In genomic region chr4:39341075-39341725, GRCh38 we compare ENCODE assay signal across 21 cellular contexts. TPM values are rescaled to one million over a fixed set of nuclear protein-coding genes. Genes with fewer than 3 reads are reported as not detected.
A peak's percentile ranks its signal among the peaks of the same experiment; 100 is the strongest.
DNase-seq lines count a peak whose midpoint lies in the region; ATAC-seq, FAIRE-seq and TF ChIP-seq lines count a peak whose summit lies in the region.
"Had no signal": no experiment of that assay in that cellular context is flagged by ENCODE, and none has a peak within 500 bp of the region (broad histone marks: within the 10 kb centered on the region; RNA-seq: fewer than 3 reads in every experiment).

No MANE protein-coding gene starts in this region.

- POLR2A ChIA-PET in PC-3 (lab: Charles Lee; ENCODE audit: unreplicated experiment): no interaction called here

- CTCF ChIA-PET in Calu3 (lab: Charles Lee): no interaction called here
- CTCF ChIA-PET in PC-3 (lab: Charles Lee): interaction anchor here (0.7 kb wide), 1 partner anchor 425 kb away, joined by 3 read pairs; no protein-coding TSS in a partner anchor

- H3K9me3 ChIP-seq in PC-3 (ENCODE audit: low read length): no peaks in the 10 kb centered on the region
- H3K9me3 ChIP-seq in right lobe of liver: no peaks in the 10 kb centered on the region
- H3K9me3 ChIP-seq: BLaER1 treated with 17β-estradiol and CSF1 and Interleukin-3, amounts not matched to agents 10 nM and 100 nM; colonic mucosa; prostate gland; stomach had no signal

- DNase-seq in Calu3 (no peak), GM18507 (ENCODE audit: extremely low spot score, insufficient read length, low read depth) (no peak), PC-3 (no peak), right lobe of liver (peak; percentile 51 to 78 (median 73)), hypothalamus (lab: John Stamatoyannopoulos, UW) (no peak)
- DNase-seq: activated CD4-positive, CD25-positive, alpha-beta regulatory T cell treated with anti-CD3 and anti-CD28 coated beads, Interleukin-2, amount 50 U/mL, for 72 hours; aorta; colonic mucosa; erythroblast; glutamatergic neuron; HCEC 1CT; IMR-90; NCI-H526 treated with DMSO at 0.1 percent for 48 hours; stomach had no signal

- 27% methylated on average over 8 of the region's 8 CpGs for WGBS in right lobe of liver (ENCODE audit: insufficient coverage, low coverage, low lambda C conversion rate, missing lambda C conversion rate)

- no peak overlapping the region for H3K4me2 ChIP-seq in PC-3 (ENCODE audit: low read length)

- no peak for TF ChIP-seq CTCF in Calu3 (IDR thresholded peaks at IDR 0.05; ENCODE audit: unreplicated experiment)
- TF ChIP-seq CTCF in PC-3 (conservative IDR thresholded peaks at IDR 0.05; ENCODE audit: low read depth, low read length): no peak
- TF ChIP-seq CTCF in right lobe of liver (IDR thresholded peaks at IDR 0.05): no peak

- no peak overlapping the region for H3K4me3 Mint-ChIP-seq in Calu3 (ENCODE audit: low read depth, unreplicated experiment)
- H3K4me3 Mint-ChIP-seq: T-helper 1 cell treated with Interleukin-12 subunit alpha and Interleukin-12 subunit beta and Interleukin-4 antibody, amounts not matched to agents 30 μg/mL and 1 μg/mL, for 36 hours had no signal

- H3K27ac ChIP-seq in PC-3 (ENCODE audit: low read length): no peak overlapping the region
- H3K27ac ChIP-seq in right lobe of liver: peak overlapping the region; percentile 53 to 88 (median 76)
- H3K27ac ChIP-seq: BLaER1 treated with 17β-estradiol and CSF1 and Interleukin-3, amounts not matched to agents 10 nM and 100 nM; colonic mucosa; prostate gland had no signal

- H3K36me3 Mint-ChIP-seq in Calu3 (ENCODE audit: insufficient read depth, unreplicated experiment): no peaks in the 10 kb centered on the region

- no peak for ATAC-seq in PC-3
- peak; percentile 89 to 93 (median 92) for ATAC-seq in right lobe of liver
- ATAC-seq in GM18858 (IDR thresholded peaks at IDR 0.05; ENCODE audit: unreplicated experiment): no peak
- no peak for ATAC-seq in HG02884 (IDR thresholded peaks at IDR 0.05; ENCODE audit: unreplicated experiment)
- no peak for ATAC-seq in HG02588 (IDR thresholded peaks at IDR 0.05; ENCODE audit: unreplicated experiment)

- H3K4me3 ChIP-seq in PC-3 (ENCODE audit: low read length) (no peak overlapping the region), right lobe of liver (no peak overlapping the region)
- H3K4me3 ChIP-seq: BLaER1 treated with 17β-estradiol and CSF1 and Interleukin-3, amounts not matched to agents 10 nM and 100 nM; colonic mucosa; prostate gland; stomach had no signal

- H3K9ac ChIP-seq in PC-3 (ENCODE audit: low read length): no peak overlapping the region
- H3K9ac ChIP-seq: BLaER1 treated with 17β-estradiol and CSF1 and Interleukin-3, amounts not matched to agents 10 nM and 100 nM had no signal

- H3K9me3 Mint-ChIP-seq in Calu3 (ENCODE audit: low read depth, unreplicated experiment): no peaks in the 10 kb centered on the region
- H3K9me3 Mint-ChIP-seq: T-helper 1 cell treated with Interleukin-12 subunit alpha and Interleukin-12 subunit beta and Interleukin-4 antibody, amounts not matched to agents 30 μg/mL and 1 μg/mL, for 36 hours had no signal

- intact Hi-C loops in Calu3 (cut with micrococcal nuclease; ENCODE audit: unreplicated experiment) (no loop called here), PC-3 (cut with micrococcal nuclease) (no loop called here), right lobe of liver (cut with DNase I) (no loop called here)

- no peaks in the 10 kb centered on the region for H3K9me2 ChIP-seq in PC-3 (replicated peaks; ENCODE audit: low read length)

- TSS peak; percentile 9 for BruUV-seq in Calu3 (replicated peaks; lab: Mats Ljungman, UMichigan)
- TSS peak; percentile 22 for BruUV-seq in PC-3 (replicated peaks; lab: Mats Ljungman, UMichigan)

- H3F3A ChIP-seq in PC-3 (ENCODE audit: low read length, unreplicated experiment): no peaks in the 10 kb centered on the region

- H3K79me2 ChIP-seq in PC-3 (ENCODE audit: low read length): 0 out of 2 replicates have a peak, but pooled peaks cover 21% of the 10 kb centered on the region

- FAIRE-seq in GM18507 (lab: Jason Lieb, UNC): peak; percentile 62
- FAIRE-seq: keratinocyte had no signal

- no peaks in the 10 kb centered on the region for H3K27me3 Mint-ChIP-seq in Calu3 (ENCODE audit: unreplicated experiment)

- no peak overlapping the region for H2AFZ ChIP-seq in PC-3 (ENCODE audit: low read length)

- H3K4me1 ChIP-seq in PC-3 (ENCODE audit: insufficient read depth, low read length) (no peaks in the 10 kb centered on the region), right lobe of liver (peaks cover 0 to 40% (median 7%) of the 10 kb centered on the region in 4 donors)
- H3K4me1 ChIP-seq: colonic mucosa, prostate gland had no signal

- H3K27ac Mint-ChIP-seq in Calu3 (ENCODE audit: unreplicated experiment): no peak overlapping the region
- H3K27ac Mint-ChIP-seq: T-helper 1 cell treated with Interleukin-12 subunit alpha and Interleukin-12 subunit beta and Interleukin-4 antibody, amounts not matched to agents 30 μg/mL and 1 μg/mL, for 36 hours had no signal

- H3K36me3 ChIP-seq in PC-3 (ENCODE audit: low read depth, low read length) (no peaks in the 10 kb centered on the region; the same call in 1 of the 2 replicates), right lobe of liver (peaks cover 0 to 2% (median 0%) of the 10 kb centered on the region in 4 donors)
- H3K36me3 ChIP-seq: colonic mucosa, prostate gland had no signal

- H4K20me1 ChIP-seq in PC-3 (ENCODE audit: low read length): no peaks in the 10 kb centered on the region

- no peaks in the 10 kb centered on the region for H3K27me3 ChIP-seq in PC-3 (ENCODE audit: low read length)
- H3K27me3 ChIP-seq in right lobe of liver: no peaks in the 10 kb centered on the region
- H3K27me3 ChIP-seq: BLaER1 treated with 17β-estradiol and CSF1 and Interleukin-3, amounts not matched to agents 10 nM and 100 nM; colonic mucosa; stomach had no signal

- no peaks in the 10 kb centered on the region for H3K4me1 Mint-ChIP-seq in Calu3 (ENCODE audit: low read depth, unreplicated experiment)

- no peak for TF ChIP-seq POLR2A in right lobe of liver (IDR thresholded peaks at IDR 0.05)

RNA-seq across cellular contexts. Expression of gene RFC1, which starts 25.0 kb away (rescaled TPM):
- total RNA-seq in Calu3 (2022) (33.3 and 37.0 TPM in 2 replicates), PC-3 (2014; rRNA removed) (43.9 and 51.6 TPM in 2 replicates), right lobe of liver (10 to 100 TPM; 17.5 to 29.7 (median 24.6) TPM)

Comparison
In these comparisons a context has a peak if more than half of its experiments do, and no peak if none do; other contexts are left out.
1. DNase-seq: peak in right lobe of liver (3 of 3); none in Calu3 (single experiment), GM18507 (single experiment), PC-3 (single experiment) and hypothalamus (0 of 51).
2. ATAC-seq: peak in right lobe of liver (4 of 4); none in PC-3 (single experiment), GM18858 (single experiment), HG02884 (single experiment) and HG02588 (single experiment).